In genomic region chr14:65478596-65478995, GRCh38 we compare ENCODE assay signal across 10 cellular contexts.
A peak's percentile ranks its signal among the peaks of the same experiment; 100 is the strongest.
DNase-seq lines count a peak whose midpoint lies in the region; ATAC-seq and TF ChIP-seq lines count a peak whose summit lies in the region.
"Had no signal": no experiment of that assay in that cellular context is flagged by ENCODE, and none has a peak within 500 bp of the region (broad histone marks: within the 10 kb centered on the region; RNA-seq: fewer than 3 reads in every experiment).

No MANE protein-coding gene starts in this region.

- H3K9me3 ChIP-seq in naive thymus-derived CD4-positive, alpha-beta T cell (ENCODE audit: control insufficient read depth in 2 of 3, low read length in 3 of 3), result no peaks in the 10 kb centered on the region
- H3K9me3 ChIP-seq in WERI-Rb-1 (ENCODE audit: severe bottlenecking), result no peaks in the 10 kb centered on the region
- H3K9me3 ChIP-seq: testis had no signal

- CTCF ChIA-PET in naive thymus-derived CD4-positive, alpha-beta T cell (lab: Charles Lee), result no interaction called here

- no peaks in the 10 kb centered on the region for H3K9me3 Mint-ChIP-seq in activated naive CD8-positive, alpha-beta T cell (ENCODE audit: low read depth)
- peaks cover 0 to 2% (median 0%) of the 10 kb centered on the region in 11 donors for H3K9me3 Mint-ChIP-seq in naive thymus-derived CD4-positive, alpha-beta T cell

- no peaks in the 10 kb centered on the region for H3K36me3 ChIP-seq in naive thymus-derived CD4-positive, alpha-beta T cell (ENCODE audit: control insufficient read depth in 2 of 3, insufficient read depth in 3 of 3, low read length in 3 of 3)
- no peaks in the 10 kb centered on the region for H3K36me3 ChIP-seq in WERI-Rb-1

- peak overlapping the region; percentile 0 for H3K27ac Mint-ChIP-seq in activated naive CD8-positive, alpha-beta T cell
- peak overlapping the region in 1 of 9 donors; percentile 43 for H3K27ac Mint-ChIP-seq in naive thymus-derived CD4-positive, alpha-beta T cell

- peaks cover 81% of the 10 kb centered on the region for H3K4me1 Mint-ChIP-seq in activated naive CD8-positive, alpha-beta T cell (ENCODE audit: low read depth)
- H3K4me1 Mint-ChIP-seq in naive thymus-derived CD4-positive, alpha-beta T cell, result peaks cover 29 to 88% (median 73%) of the 10 kb centered on the region in 7 donors

- no peaks in the 10 kb centered on the region for H3K27me3 ChIP-seq in naive thymus-derived CD4-positive, alpha-beta T cell (ENCODE audit: control insufficient read depth in 2 of 2, insufficient read depth in 2 of 2, low read length in 2 of 2)
- no peaks in the 10 kb centered on the region for H3K27me3 ChIP-seq in WERI-Rb-1 (ENCODE audit: insufficient read depth, low read depth, severe bottlenecking)
- H3K27me3 ChIP-seq: testis had no signal

- H3K36me3 Mint-ChIP-seq in activated naive CD8-positive, alpha-beta T cell, result peaks cover 20% of the 10 kb centered on the region
- H3K36me3 Mint-ChIP-seq in naive thymus-derived CD4-positive, alpha-beta T cell, result peaks cover 0 to 34% (median 23%) of the 10 kb centered on the region in 5 donors

- TF ChIP-seq CTCF in WERI-Rb-1 (IDR thresholded peaks at IDR 0.05; ENCODE audit: low read depth, low read length), result no peak

- POLR2A ChIA-PET in naive thymus-derived CD4-positive, alpha-beta T cell (lab: Charles Lee), result no interaction called here

- DNase-seq in Daoy (ENCODE audit: low read depth) (peak; percentile 77), HPDE6-E6E7 (ENCODE audit: extremely low spot score) (peak; percentile 20), WERI-Rb-1 (no peak), NCI-H2171 (lab: John Stamatoyannopoulos, UW) (no peak)
- peak in 3 of 9 donors; percentile 6 to 15 (median 10) for DNase-seq in naive thymus-derived CD4-positive, alpha-beta T cell
- DNase-seq: testis had no signal

- intact Hi-C loops in naive thymus-derived CD4-positive, alpha-beta T cell (cut with micrococcal nuclease), result no loop called here

- H3K27ac ChIP-seq in naive thymus-derived CD4-positive, alpha-beta T cell (ENCODE audit: low read depth, low read length), result no peak overlapping the region
- no peak overlapping the region for H3K27ac ChIP-seq in WERI-Rb-1
- H3K27ac ChIP-seq: testis had no signal

- H3K4me1 ChIP-seq in naive thymus-derived CD4-positive, alpha-beta T cell (ENCODE audit: control insufficient read depth in 2 of 2, insufficient read depth in 2 of 2, low read length in 2 of 2), result peaks cover 9 to 10% of the 10 kb centered on the region in 2 donors
- H3K4me1 ChIP-seq: testis had no signal

- H3K27me3 Mint-ChIP-seq in activated naive CD8-positive, alpha-beta T cell, result no peaks in the 10 kb centered on the region
- H3K27me3 Mint-ChIP-seq in naive thymus-derived CD4-positive, alpha-beta T cell, result no peaks in the 10 kb centered on the region

- peak overlapping the region; percentile 36 for H3K4me3 Mint-ChIP-seq in activated naive CD8-positive, alpha-beta T cell
- peak overlapping the region in 2 of 10 donors; percentile 0 to 52 for H3K4me3 Mint-ChIP-seq in naive thymus-derived CD4-positive, alpha-beta T cell

- ATAC-seq in naive thymus-derived CD4-positive, alpha-beta T cell, result peak; percentile 71
- ATAC-seq in GM21737 (IDR thresholded peaks at IDR 0.05; ENCODE audit: unreplicated experiment), result no peak
- ATAC-seq in HG02840 (IDR thresholded peaks at IDR 0.05; ENCODE audit: low FRiP score, unreplicated experiment), result no peak
- ATAC-seq: HepG2 had no signal

- no peak overlapping the region for H3K4me3 ChIP-seq in naive thymus-derived CD4-positive, alpha-beta T cell (ENCODE audit: low read length)
- no peak overlapping the region for H3K4me3 ChIP-seq in WERI-Rb-1 (ENCODE audit: low read depth, low read length)
- H3K4me3 ChIP-seq: testis had no signal

Comparison
In these comparisons a context has a peak if more than half of its experiments do, and no peak if none do; other contexts are left out.
1. DNase-seq: peak in Daoy (single experiment) and HPDE6-E6E7 (single experiment); none in WERI-Rb-1 (single experiment) and NCI-H2171 (single experiment).